1 cellular context compared by ENCODE assay signal in the genomic region with DNA sequence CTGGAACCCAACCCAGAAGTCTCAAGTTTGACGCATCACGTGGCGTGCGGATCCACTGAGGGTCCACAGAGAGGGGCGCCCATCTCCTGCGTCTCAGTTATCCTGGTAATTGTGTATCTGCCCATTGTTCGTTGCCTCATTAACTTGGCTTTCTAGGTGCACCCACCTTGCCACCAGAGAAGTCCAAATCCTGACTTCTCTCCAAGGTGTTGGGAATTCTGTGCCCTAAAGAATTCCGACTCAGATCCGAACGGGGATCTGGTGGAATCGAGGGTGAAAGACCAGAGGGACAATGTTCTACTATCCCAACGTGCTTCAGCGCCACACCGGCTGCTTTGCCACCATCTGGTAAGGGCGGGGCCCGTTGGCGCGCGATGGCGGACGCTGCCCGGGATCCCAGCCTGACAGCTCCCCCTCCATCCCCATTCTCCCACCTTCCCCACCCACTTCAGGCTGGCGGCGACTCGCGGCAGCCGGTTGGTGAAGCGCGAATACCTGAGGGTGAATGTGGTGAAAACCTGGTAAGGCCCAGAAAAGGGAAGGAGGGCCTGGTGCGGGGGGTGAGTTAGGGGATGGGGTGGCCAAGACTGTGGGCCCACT.
TF ChIP-seq lines count a peak whose summit lies in the region.

No MANE protein-coding gene starts in this region.

TF ChIP-seq in GM23338, 12 proteins besides CTCF, POLR2A, EP300 and RAD21 (continued from another document):
- TF ChIP-seq STAT1 (IDR thresholded peaks at IDR 0.05; ENCODE audit: unreplicated experiment) (no peak), JUNB (IDR thresholded peaks at IDR 0.05; ENCODE audit: unreplicated experiment) (no peak), ZNF331 (CRISPR knock-in tag; IDR thresholded peaks at IDR 0.05; ENCODE audit: low read depth) (no peak), NANOG (IDR thresholded peaks at IDR 0.05; ENCODE audit: borderline replicate concordance) (no peak), ZNF114 (CRISPR knock-in tag; IDR thresholded peaks at IDR 0.05) (no peak)
- TF ChIP-seq, protein P1, sequence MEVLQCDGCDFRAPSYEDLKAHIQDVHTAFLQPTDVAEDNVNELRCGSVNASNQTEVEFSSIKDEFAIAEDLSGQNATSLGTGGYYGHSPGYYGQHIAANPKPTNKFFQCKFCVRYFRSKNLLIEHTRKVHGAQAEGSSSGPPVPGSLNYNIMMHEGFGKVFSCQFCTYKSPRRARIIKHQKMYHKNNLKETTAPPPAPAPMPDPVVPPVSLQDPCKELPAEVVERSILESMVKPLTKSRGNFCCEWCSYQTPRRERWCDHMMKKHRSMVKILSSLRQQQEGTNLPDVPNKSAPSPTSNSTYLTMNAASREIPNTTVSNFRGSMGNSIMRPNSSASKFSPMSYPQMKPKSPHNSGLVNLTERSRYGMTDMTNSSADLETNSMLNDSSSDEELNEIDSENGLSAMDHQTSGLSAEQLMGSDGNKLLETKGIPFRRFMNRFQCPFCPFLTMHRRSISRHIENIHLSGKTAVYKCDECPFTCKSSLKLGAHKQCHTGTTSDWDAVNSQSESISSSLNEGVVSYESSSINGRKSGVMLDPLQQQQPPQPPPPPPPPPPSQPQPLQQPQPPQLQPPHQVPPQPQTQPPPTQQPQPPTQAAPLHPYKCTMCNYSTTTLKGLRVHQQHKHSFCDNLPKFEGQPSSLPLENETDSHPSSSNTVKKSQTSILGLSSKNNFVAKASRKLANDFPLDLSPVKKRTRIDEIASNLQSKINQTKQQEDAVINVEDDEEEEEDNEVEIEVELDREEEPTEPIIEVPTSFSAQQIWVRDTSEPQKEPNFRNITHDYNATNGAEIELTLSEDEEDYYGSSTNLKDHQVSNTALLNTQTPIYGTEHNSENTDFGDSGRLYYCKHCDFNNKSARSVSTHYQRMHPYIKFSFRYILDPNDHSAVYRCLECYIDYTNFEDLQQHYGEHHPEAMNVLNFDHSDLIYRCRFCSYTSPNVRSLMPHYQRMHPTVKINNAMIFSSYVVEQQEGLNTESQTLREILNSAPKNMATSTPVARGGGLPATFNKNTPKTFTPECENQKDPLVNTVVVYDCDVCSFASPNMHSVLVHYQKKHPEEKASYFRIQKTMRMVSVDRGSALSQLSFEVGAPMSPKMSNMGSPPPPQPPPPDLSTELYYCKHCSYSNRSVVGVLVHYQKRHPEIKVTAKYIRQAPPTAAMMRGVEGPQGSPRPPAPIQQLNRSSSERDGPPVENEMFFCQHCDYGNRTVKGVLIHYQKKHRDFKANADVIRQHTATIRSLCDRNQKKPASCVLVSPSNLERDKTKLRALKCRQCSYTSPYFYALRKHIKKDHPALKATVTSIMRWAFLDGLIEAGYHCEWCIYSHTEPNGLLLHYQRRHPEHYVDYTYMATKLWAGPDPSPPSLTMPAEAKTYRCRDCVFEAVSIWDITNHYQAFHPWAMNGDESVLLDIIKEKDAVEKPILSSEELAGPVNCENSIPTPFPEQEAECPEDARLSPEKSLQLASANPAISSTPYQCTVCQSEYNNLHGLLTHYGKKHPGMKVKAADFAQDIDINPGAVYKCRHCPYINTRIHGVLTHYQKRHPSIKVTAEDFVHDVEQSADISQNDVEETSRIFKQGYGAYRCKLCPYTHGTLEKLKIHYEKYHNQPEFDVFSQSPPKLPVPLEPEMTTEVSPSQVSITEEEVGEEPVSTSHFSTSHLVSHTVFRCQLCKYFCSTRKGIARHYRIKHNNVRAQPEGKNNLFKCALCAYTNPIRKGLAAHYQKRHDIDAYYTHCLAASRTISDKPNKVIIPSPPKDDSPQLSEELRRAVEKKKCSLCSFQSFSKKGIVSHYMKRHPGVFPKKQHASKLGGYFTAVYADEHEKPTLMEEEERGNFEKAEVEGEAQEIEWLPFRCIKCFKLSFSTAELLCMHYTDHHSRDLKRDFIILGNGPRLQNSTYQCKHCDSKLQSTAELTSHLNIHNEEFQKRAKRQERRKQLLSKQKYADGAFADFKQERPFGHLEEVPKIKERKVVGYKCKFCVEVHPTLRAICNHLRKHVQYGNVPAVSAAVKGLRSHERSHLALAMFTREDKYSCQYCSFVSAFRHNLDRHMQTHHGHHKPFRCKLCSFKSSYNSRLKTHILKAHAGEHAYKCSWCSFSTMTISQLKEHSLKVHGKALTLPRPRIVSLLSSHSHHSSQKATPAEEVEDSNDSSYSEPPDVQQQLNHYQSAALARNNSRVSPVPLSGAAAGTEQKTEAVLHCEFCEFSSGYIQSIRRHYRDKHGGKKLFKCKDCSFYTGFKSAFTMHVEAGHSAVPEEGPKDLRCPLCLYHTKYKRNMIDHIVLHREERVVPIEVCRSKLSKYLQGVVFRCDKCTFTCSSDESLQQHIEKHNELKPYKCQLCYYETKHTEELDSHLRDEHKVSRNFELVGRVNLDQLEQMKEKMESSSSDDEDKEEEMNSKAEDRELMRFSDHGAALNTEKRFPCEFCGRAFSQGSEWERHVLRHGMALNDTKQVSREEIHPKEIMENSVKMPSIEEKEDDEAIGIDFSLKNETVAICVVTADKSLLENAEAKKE (CRISPR knock-in tag; IDR thresholded peaks at IDR 0.05) = no peak
